1 cellular context compared by ENCODE assay signal in the genomic region with DNA sequence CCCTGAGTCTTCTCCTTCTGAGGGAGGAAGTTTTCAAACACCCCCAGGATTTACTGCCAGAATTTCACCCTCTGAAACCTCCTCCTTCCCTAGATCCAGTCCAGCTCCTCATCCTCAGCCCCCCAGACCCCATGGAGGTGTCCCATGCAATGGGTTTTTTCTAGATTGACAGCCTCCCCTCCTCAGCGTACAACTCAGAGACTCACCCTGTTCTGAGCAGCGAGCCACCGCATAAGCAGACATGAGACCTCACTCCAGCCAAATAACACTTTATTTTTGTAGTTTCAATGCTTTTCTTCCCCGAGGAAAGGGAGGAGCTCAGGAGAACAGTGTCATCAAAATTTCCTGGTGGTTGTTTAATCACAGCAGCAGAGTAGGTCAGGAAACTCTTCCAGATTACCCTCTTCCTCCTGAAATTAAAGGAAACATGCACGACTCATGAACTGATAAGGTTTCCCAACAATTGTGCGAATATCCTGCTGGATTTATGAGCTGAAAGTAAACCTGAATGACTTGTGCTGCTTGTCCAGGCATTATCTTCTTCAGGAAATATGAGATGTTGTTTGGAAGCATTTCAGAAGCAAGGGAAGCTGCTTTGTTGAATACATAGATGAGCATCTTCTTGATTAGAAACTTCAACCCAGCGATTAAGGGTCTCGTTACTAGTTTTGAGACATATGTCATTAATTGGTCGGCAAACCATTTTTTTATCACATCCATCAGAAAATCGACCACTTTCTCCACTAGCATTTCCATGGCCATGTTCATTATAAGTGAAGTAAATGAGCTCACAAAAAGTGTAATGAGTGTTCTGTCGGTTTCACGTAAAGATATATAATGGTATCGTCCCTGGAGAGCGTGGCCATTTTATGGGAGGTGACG.
A peak's percentile ranks its signal among the peaks of the same experiment; 100 is the strongest.
TF ChIP-seq lines count a peak whose summit lies in the region.

No MANE protein-coding gene starts in this region.

TF ChIP-seq in endothelial cell of umbilical vein, 7 proteins besides CTCF, POLR2A, EP300 and RAD21 (continued from another document):
- TF ChIP-seq GATA2 (IDR thresholded peaks at IDR 0.05; ENCODE audit: insufficient read depth, insufficient read length, low read depth, low read length) (peak; percentile 93), JUN (IDR thresholded peaks at IDR 0.05; ENCODE audit: borderline replicate concordance, insufficient read depth, insufficient read length, low read depth) (peak; percentile 61)
- TF ChIP-seq, protein P1, sequence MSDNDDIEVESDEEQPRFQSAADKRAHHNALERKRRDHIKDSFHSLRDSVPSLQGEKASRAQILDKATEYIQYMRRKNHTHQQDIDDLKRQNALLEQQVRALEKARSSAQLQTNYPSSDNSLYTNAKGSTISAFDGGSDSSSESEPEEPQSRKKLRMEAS (IDR thresholded peaks at IDR 0.05; ENCODE audit: insufficient read depth, insufficient read length), result no peak
TF ChIP-seq in endothelial cell of umbilical vein: peak in this region for 4.
